24 cellular contexts compared by ENCODE assay signal in the genomic region with DNA sequence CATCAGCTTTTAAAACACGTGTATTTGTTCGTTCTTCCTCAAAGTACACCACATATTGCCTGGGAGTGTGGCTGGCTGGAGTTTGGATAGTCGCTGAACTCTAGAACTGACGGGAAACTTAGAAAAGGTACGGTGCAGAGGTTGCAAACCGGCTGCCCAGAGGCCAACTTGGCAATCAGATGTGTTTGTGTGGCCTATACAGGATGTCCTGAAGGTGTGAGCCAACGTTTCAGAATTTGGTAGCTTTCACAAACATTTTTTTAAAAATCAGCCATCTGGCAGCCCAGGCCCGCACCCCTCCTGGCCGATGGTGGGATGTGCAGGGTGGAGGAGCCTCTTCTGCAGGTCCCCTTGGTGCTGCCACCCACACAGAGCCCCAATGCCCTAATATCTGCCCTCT.
DNase-seq lines count a peak whose midpoint lies in the region; ATAC-seq and TF ChIP-seq lines count a peak whose summit lies in the region.
"Had no signal": no experiment of that assay in that cellular context is flagged by ENCODE, and none has a peak within 500 bp of the region (broad histone marks: within the 10 kb centered on the region; RNA-seq: fewer than 3 reads in every experiment).

No MANE protein-coding gene starts in this region.

- H3K4me2 ChIP-seq in IMR-90 (ENCODE audit: low read depth, low read length), result no peak overlapping the region
- H3K4me2 ChIP-seq in osteoblast (ENCODE audit: insufficient read depth, low read length), result no peak overlapping the region

- H3K79me2 ChIP-seq in osteoblast (ENCODE audit: insufficient read depth, low read length), result no peaks in the 10 kb centered on the region

- TF ChIP-seq POLR2A in IMR-90 (IDR thresholded peaks at IDR 0.05; ENCODE audit: low read depth, low read length), result no peak

- H3K36me3 ChIP-seq in IMR-90 (ENCODE audit: control insufficient read depth, insufficient read depth, low read length), result no peaks in the 10 kb centered on the region
- no peaks in the 10 kb centered on the region for H3K36me3 ChIP-seq in osteoblast (ENCODE audit: insufficient read depth, low read length)
- no peaks in the 10 kb centered on the region for H3K36me3 ChIP-seq in upper lobe of right lung
- H3K36me3 ChIP-seq: MG63 had no signal

- no peak overlapping the region for H3K23ac ChIP-seq in IMR-90 (ENCODE audit: low read depth, low read length)

- H3K36me3 Mint-ChIP-seq in activated naive CD8-positive, alpha-beta T cell treated with anti-CD3 and anti-CD28 coated beads for 36 hours, result no peaks in the 10 kb centered on the region
- H3K36me3 Mint-ChIP-seq: CD14-positive monocyte, IgD-negative memory B cell, T-cell had no signal

- H3K9me3 ChIP-seq in IMR-90 (ENCODE audit: control insufficient read depth, insufficient read depth, low read length), result no peaks in the 10 kb centered on the region
- H3K9me3 ChIP-seq in osteoblast (ENCODE audit: low read depth, low read length), result no peaks in the 10 kb centered on the region
- no peaks in the 10 kb centered on the region for H3K9me3 ChIP-seq in upper lobe of right lung

- H3K9me1 ChIP-seq in IMR-90 (ENCODE audit: insufficient read depth, low read length), result no peaks in the 10 kb centered on the region

- H3K27me3 ChIP-seq in IMR-90 (ENCODE audit: control insufficient read depth, insufficient read depth, low read length) (peaks cover 18% of the 10 kb centered on the region), osteoblast (ENCODE audit: insufficient read depth, low read length) (peaks cover 29% of the 10 kb centered on the region), upper lobe of right lung (no peaks in the 10 kb centered on the region)
- H3K27me3 ChIP-seq: MG63 had no signal

- dilution Hi-C loops in IMR-90 (cut with HindIII; ENCODE audit: low sequenced_read_pairs, unreplicated experiment), result no loop called here

- H3K4me1 Mint-ChIP-seq in activated naive CD8-positive, alpha-beta T cell treated with anti-CD3 and anti-CD28 coated beads for 36 hours, result no peaks in the 10 kb centered on the region
- H3K4me1 Mint-ChIP-seq: CD14-positive monocyte, IgD-negative memory B cell, T-cell had no signal

- no peak overlapping the region for H3K9ac ChIP-seq in IMR-90 (ENCODE audit: low read depth, low read length)

- no TSS peak for BruUV-seq in IMR-90 (replicated peaks; lab: Mats Ljungman, UMichigan)

- no peak for TF ChIP-seq RAD21 in IMR-90 (IDR thresholded peaks at IDR 0.05; ENCODE audit: low read length)

- H3K9me3 Mint-ChIP-seq in activated naive CD8-positive, alpha-beta T cell treated with anti-CD3 and anti-CD28 coated beads for 36 hours, result no peaks in the 10 kb centered on the region
- H3K9me3 Mint-ChIP-seq: IgD-negative memory B cell, T-cell had no signal

- H3K18ac ChIP-seq in IMR-90 (ENCODE audit: low read depth, low read length), result no peak overlapping the region

- peaks cover 6% of the 10 kb centered on the region; the same call in 1 of the 2 replicates for H3K4me1 ChIP-seq in IMR-90 (ENCODE audit: control insufficient read depth, insufficient read depth, low read length)
- no peaks in the 10 kb centered on the region for H3K4me1 ChIP-seq in osteoblast (ENCODE audit: insufficient read depth, low read length)
- H3K4me1 ChIP-seq in upper lobe of right lung, result no peaks in the 10 kb centered on the region

- no peak overlapping the region for H4K8ac ChIP-seq in IMR-90 (ENCODE audit: low read depth in 2 of 2, low read length in 2 of 2)

- H3K27ac ChIP-seq in IMR-90 (ENCODE audit: insufficient read depth, low read length) (no peak overlapping the region), osteoblast (ENCODE audit: low read depth, low read length) (no peak overlapping the region), upper lobe of right lung (no peak overlapping the region)
- H3K27ac ChIP-seq: RWPE1 had no signal

- POLR2A ChIA-PET in IMR-90 (lab: Charles Lee; ENCODE audit: unreplicated experiment), result no interaction called here

- H3K27me3 Mint-ChIP-seq in activated naive CD8-positive, alpha-beta T cell treated with anti-CD3 and anti-CD28 coated beads for 36 hours, result peaks cover 12% of the 10 kb centered on the region

- in situ Hi-C loops in IMR-90 (cut with MboI; ENCODE audit: low sequenced_read_pairs), result no loop called here

- WGBS in IMR-90 (ENCODE audit: extremely low coverage in 2 of 2, insufficient read length in 1 of 2), 2 experiments, result no CpG with 5 or more reads among the region's 9 CpGs

- no peak overlapping the region for H2AFZ ChIP-seq in IMR-90 (replicated peaks; ENCODE audit: low read length, poor library complexity)
- H2AFZ ChIP-seq in osteoblast (ENCODE audit: low read length), result peak overlapping the region; percentile 59

- H3K4me3 Mint-ChIP-seq in activated naive CD8-positive, alpha-beta T cell treated with anti-CD3 and anti-CD28 coated beads for 36 hours, result no peak overlapping the region
- H3K4me3 Mint-ChIP-seq: CD14-positive monocyte, IgD-negative memory B cell, T-cell had no signal

- no peak overlapping the region for H3K4me3 ChIP-seq in GM12864 (ENCODE audit: low read depth, low read length)
- H3K4me3 ChIP-seq in IMR-90 (ENCODE audit: insufficient read depth, low read depth, low read length), result no peak overlapping the region
- H3K4me3 ChIP-seq in osteoblast (ENCODE audit: insufficient read depth, low read length), result no peak overlapping the region
- H3K4me3 ChIP-seq in upper lobe of right lung, result no peak overlapping the region
- H3K4me3 ChIP-seq: MG63 had no signal

- no peak overlapping the region for H2AK5ac ChIP-seq in IMR-90 (ENCODE audit: low read depth, low read length)

- no peak for DNase-seq in GM12864 (ENCODE audit: low read depth)
- no peak for DNase-seq in IMR-90
- DNase-seq in osteoblast (ENCODE audit: insufficient read length, low spot score, missing footprints), result peak; percentile 80
- no peak for DNase-seq in activated naive CD8-positive, alpha-beta T cell treated with anti-CD3 and anti-CD28 coated beads for 36 hours
- DNase-seq in upper lobe of right lung, result no peak
- DNase-seq in NOMO-1 treated with dmso at 0.1 percent for 144 hours (lab: John Stamatoyannopoulos, UW; ENCODE audit: unreplicated experiment), result no peak
- DNase-seq: DMS 273 treated with DMSO at 0.1 percent for 48 hours, GOT3, Kasumi-1, MG63, NCI-H1092 treated with DMSO at 0.1 percent for 48 hours, NCI-H146, NCI-H2081, NCI-H2227 treated with DMSO at 0.1 percent for 48 hours, NCI-H510A treated with DMSO at 0.1 percent for 48 hours, NCI-H82, PC-3, SIG-M5, T-cell had no signal

- no peak overlapping the region for H3K14ac ChIP-seq in IMR-90 (replicated peaks; ENCODE audit: low read depth, low read length)

- no peak overlapping the region for H2BK5ac ChIP-seq in IMR-90 (ENCODE audit: low read depth, low read length, poor library complexity, severe bottlenecking)

- H2BK15ac ChIP-seq in IMR-90 (ENCODE audit: low read depth, low read length), result no peak overlapping the region

- no peak overlapping the region for H2BK20ac ChIP-seq in IMR-90 (ENCODE audit: low read depth, low read length)

- H4K20me1 ChIP-seq in IMR-90 (ENCODE audit: insufficient read depth, low read length) (no peaks in the 10 kb centered on the region), osteoblast (ENCODE audit: insufficient read depth, low read length) (no peaks in the 10 kb centered on the region)

- ATAC-seq in IMR-90 (ENCODE audit: low read depth) (no peak), esophagus mucosa (peak; percentile 23), upper lobe of right lung (no peak)
- ATAC-seq: PC-3, SK-N-SH treated with all-trans-retinoic acid at 6 μM for 48 hours, T-cell had no signal

- H2AK9ac ChIP-seq in IMR-90 (replicated peaks; ENCODE audit: low read depth, low read length, poor library complexity), result peak overlapping the region; percentile 70

- peak; percentile 9 for TF ChIP-seq CTCF in GM12864 (IDR thresholded peaks at IDR 0.05; ENCODE audit: low read depth, low read length, missing control alignments)
- TF ChIP-seq CTCF in IMR-90 (conservative IDR thresholded peaks at IDR 0.05; ENCODE audit: low read depth, low read length), result no peak
- TF ChIP-seq CTCF in osteoblast (IDR thresholded peaks at IDR 0.05; ENCODE audit: extremely low read depth, low read depth, low read length), result no peak
- no peak for TF ChIP-seq CTCF in upper lobe of right lung (IDR thresholded peaks at IDR 0.05)

- no peak overlapping the region for H4K91ac ChIP-seq in IMR-90 (ENCODE audit: insufficient read depth, low read depth, low read length)

- H2BK120ac ChIP-seq in IMR-90 (ENCODE audit: low read depth, low read length), result no peak overlapping the region

- H3K56ac ChIP-seq in IMR-90 (ENCODE audit: extremely low read depth, insufficient read depth, low read length), result no peak overlapping the region

- no peak overlapping the region for H3K27ac Mint-ChIP-seq in activated naive CD8-positive, alpha-beta T cell treated with anti-CD3 and anti-CD28 coated beads for 36 hours
- H3K27ac Mint-ChIP-seq: CD14-positive monocyte, IgD-negative memory B cell, T-cell had no signal

- intact Hi-C loops in IMR-90 (cut with micrococcal nuclease) (no loop called here), upper lobe of right lung (cut with DNase I) (no loop called here)

- H4K5ac ChIP-seq in IMR-90 (ENCODE audit: low read depth, low read length), result no peak overlapping the region

- no peaks in the 10 kb centered on the region for H3K79me1 ChIP-seq in IMR-90 (ENCODE audit: low read depth in 1 of 2, low read length in 2 of 2)

- H3K4ac ChIP-seq in IMR-90 (ENCODE audit: low read depth, low read length), result no peak overlapping the region

- CTCF ChIA-PET in IMR-90 (lab: Yijun Ruan, JAX), result no interaction called here

TF ChIP-seq in IMR-90, 13 proteins besides CTCF, POLR2A, EP300 and RAD21:
- TF ChIP-seq CHD1 (IDR thresholded peaks at IDR 0.05; ENCODE audit: low read depth, low read length), result no peak
- TF ChIP-seq RCOR1 (IDR thresholded peaks at IDR 0.05; ENCODE audit: insufficient replicate concordance, low read length), result no peak
- no peak for TF ChIP-seq ELK1 (IDR thresholded peaks at IDR 0.05; ENCODE audit: borderline replicate concordance, low read depth, low read length)
